Comparison of ENCODE assay signal across 8 cellular contexts in genomic region chr15:31216210-31216911, GRCh38.
DNase-seq lines count a peak whose midpoint lies in the region; ATAC-seq and TF ChIP-seq lines count a peak whose summit lies in the region.

No MANE protein-coding gene starts in this region.

- H3K36me3 Mint-ChIP-seq in naive thymus-derived CD4-positive, alpha-beta T cell = peaks cover 0 to 4% (median 0%) of the 10 kb centered on the region in 5 donors

- CTCF ChIA-PET in AG04450 (lab: Charles Lee) = interaction anchor here (2.0 kb wide), 1 partner anchor 272 kb away, joined by 5 read pairs; no protein-coding TSS in a partner anchor
- CTCF ChIA-PET in naive thymus-derived CD4-positive, alpha-beta T cell (lab: Charles Lee) = interaction anchor here (0.8 to 1.2 kb wide), 3 partner anchors 9 to 272 kb away, joined by 3 to 4 read pairs (median 3); no protein-coding TSS in a partner anchor

- no peaks in the 10 kb centered on the region for H3K27me3 Mint-ChIP-seq in naive thymus-derived CD4-positive, alpha-beta T cell

- 6 to 11% methylated on average over 21 to 24 of the region's 30 CpGs for WGBS in thyroid gland, 2 donors

- no peak for TF ChIP-seq CTCF in AG04450 (IDR thresholded peaks at IDR 0.05; ENCODE audit: low read depth, low read length)
- TF ChIP-seq CTCF in fibroblast of lung (conservative IDR thresholded peaks at IDR 0.05 in 1 of 2, IDR thresholded peaks at IDR 0.05 in 1 of 2; ENCODE audit: low read depth in 1 of 2, low read length in 2 of 2) = no peak
- TF ChIP-seq CTCF in thyroid gland (IDR thresholded peaks at IDR 0.05) = no peak

- DNase-seq in AG04450 (ENCODE audit: low read depth, low spot score) (no peak), NCI-H510A treated with DMSO at 0.1 percent for 48 hours (lab: John Stamatoyannopoulos, UW) (peak; percentile 63), fibroblast of lung (ENCODE audit: low read depth in 2 of 2) (peak; percentile 24 to 89), thyroid gland (peak; percentile 86 to 88)
- DNase-seq in activated CD8-positive, alpha-beta memory T cell treated with anti-CD3 and anti-CD28 coated beads for 48 hours (ENCODE audit: low read depth in 2 of 3, low spot score in 2 of 3) = peak in 2 of 3 experiments; percentile 16 to 18
- peak in 5 of 9 donors; percentile 21 to 53 (median 32) for DNase-seq in naive thymus-derived CD4-positive, alpha-beta T cell

- H3K9ac ChIP-seq in fibroblast of lung (ENCODE audit: insufficient read depth, low read length) = no peak overlapping the region

- H3K27ac ChIP-seq in AG04450 (ENCODE audit: low read depth, low read length) = no peak overlapping the region
- no peak overlapping the region for H3K27ac ChIP-seq in fibroblast of lung (ENCODE audit: insufficient read depth, low read length)
- H3K27ac ChIP-seq in naive thymus-derived CD4-positive, alpha-beta T cell (ENCODE audit: low read depth, low read length) = peak overlapping the region; percentile 76
- peak overlapping the region; percentile 93 to 95 (median 95) for H3K27ac ChIP-seq in thyroid gland

- peak overlapping the region; percentile 69 to 95 (median 88) for H3K27ac Mint-ChIP-seq in naive thymus-derived CD4-positive, alpha-beta T cell

- H3K36me3 ChIP-seq in fibroblast of lung (ENCODE audit: control insufficient read depth, insufficient read depth, low read length) (no peaks in the 10 kb centered on the region), thyroid gland (no peaks in the 10 kb centered on the region)
- H3K36me3 ChIP-seq in naive thymus-derived CD4-positive, alpha-beta T cell (ENCODE audit: control insufficient read depth in 2 of 3, insufficient read depth in 3 of 3, low read length in 3 of 3) = no peaks in the 10 kb centered on the region

- H3K4me2 ChIP-seq in fibroblast of lung (ENCODE audit: extremely low read depth, insufficient read depth, low read length) = peak overlapping the region; percentile 21

- H3K9me3 ChIP-seq in AG04450 (ENCODE audit: control insufficient read depth, insufficient read depth, low read length) (no peaks in the 10 kb centered on the region), fibroblast of lung (ENCODE audit: control insufficient read depth, insufficient read depth, low read depth, low read length) (no peaks in the 10 kb centered on the region), thyroid gland (no peaks in the 10 kb centered on the region)
- H3K9me3 ChIP-seq in naive thymus-derived CD4-positive, alpha-beta T cell (ENCODE audit: control insufficient read depth in 2 of 3, low read length in 3 of 3) = no peaks in the 10 kb centered on the region

- H3K4me3 ChIP-seq in AG04450 (ENCODE audit: low read depth, low read length) (0 out of 2 replicates have a peak overlapping the region, but pooled peaks have one; percentile 10), fibroblast of lung (replicated peaks in 1 of 4; ENCODE audit: control extremely low read depth in 1 of 4, insufficient read depth in 1 of 4, low read depth in 3 of 4, low read length in 4 of 4) (peak overlapping the region; percentile 13 to 60 (median 36)), thyroid gland (replicated peaks in 1 of 3) (peak overlapping the region in 1 of 3 donors; percentile 41)
- peak overlapping the region; percentile 35 for H3K4me3 ChIP-seq in naive thymus-derived CD4-positive, alpha-beta T cell (ENCODE audit: low read length)

- H3K27me3 ChIP-seq in AG04450 (ENCODE audit: control insufficient read depth, insufficient read depth, low read length) = peaks cover 15% of the 10 kb centered on the region
- peaks cover 3% of the 10 kb centered on the region for H3K27me3 ChIP-seq in fibroblast of lung (ENCODE audit: control insufficient read depth, insufficient read depth, low read length)
- no peaks in the 10 kb centered on the region for H3K27me3 ChIP-seq in naive thymus-derived CD4-positive, alpha-beta T cell (ENCODE audit: control insufficient read depth in 2 of 2, insufficient read depth in 2 of 2, low read length in 2 of 2)
- no peaks in the 10 kb centered on the region for H3K27me3 ChIP-seq in thyroid gland

- H3K79me2 ChIP-seq in fibroblast of lung (ENCODE audit: control insufficient read depth, insufficient read depth, low read length) = no peaks in the 10 kb centered on the region

- TF ChIP-seq POLR2A in thyroid gland (IDR thresholded peaks at IDR 0.05) = peak in 1 of 2 donors; percentile 4

- H2AFZ ChIP-seq in fibroblast of lung (ENCODE audit: low read length) = peak overlapping the region; percentile 30

- H3K4me1 Mint-ChIP-seq in naive thymus-derived CD4-positive, alpha-beta T cell = peaks cover 5 to 54% (median 44%) of the 10 kb centered on the region in 7 donors

- peak overlapping the region; percentile 47 to 90 (median 76) for H3K4me3 Mint-ChIP-seq in naive thymus-derived CD4-positive, alpha-beta T cell

- intact Hi-C loops in naive thymus-derived CD4-positive, alpha-beta T cell (cut with micrococcal nuclease) = loop anchor here (1.0 to 5.0 kb wide), 9 partner anchors 9 to 271 kb away; partner anchors contain the start of gene KLF13 (in 1 of the 2)
- intact Hi-C loops in thyroid gland (cut with DNase I) = loop anchor here (5.0 kb wide), 3 partner anchors 51 to 221 kb away; partner anchors contain the start of gene KLF13

- H4K20me1 ChIP-seq in fibroblast of lung (ENCODE audit: control insufficient read depth, extremely low read depth, insufficient read depth, low read length) = no peaks in the 10 kb centered on the region

- H3K9me3 Mint-ChIP-seq in naive thymus-derived CD4-positive, alpha-beta T cell = peaks cover 0 to 3% (median 0%) of the 10 kb centered on the region in 11 donors

- H3K4me1 ChIP-seq in fibroblast of lung (ENCODE audit: control insufficient read depth, extremely low read depth, insufficient read depth, low read length) = peaks cover 6% of the 10 kb centered on the region
- H3K4me1 ChIP-seq in naive thymus-derived CD4-positive, alpha-beta T cell (ENCODE audit: control insufficient read depth in 2 of 2, insufficient read depth in 2 of 2, low read length in 2 of 2) = peaks cover 11 to 14% of the 10 kb centered on the region in 2 donors
- H3K4me1 ChIP-seq in thyroid gland = peaks cover 20 to 22% of the 10 kb centered on the region in 2 donors

- ATAC-seq in GM18517 (IDR thresholded peaks at IDR 0.05; ENCODE audit: unreplicated experiment) = peak; percentile 37
- peak; percentile 32 for ATAC-seq in HG02981 (IDR thresholded peaks at IDR 0.05; ENCODE audit: unreplicated experiment)
- ATAC-seq in naive thymus-derived CD4-positive, alpha-beta T cell = peak; percentile 72

- POLR2A ChIA-PET in AG04450 (lab: Yijun Ruan, JAX) = no interaction called here
- POLR2A ChIA-PET in naive thymus-derived CD4-positive, alpha-beta T cell (lab: Charles Lee) = interaction anchor here (1.0 to 4.2 kb wide), 5 partner anchors 48 to 110 kb away, joined by 3 to 18 read pairs (median 9); partner anchors contain the start of gene KLF13

Comparison
In these comparisons a context has a peak if more than half of its experiments do, and no peak if none do; other contexts are left out.
1. H3K27ac ChIP-seq: peak in naive thymus-derived CD4-positive, alpha-beta T cell (single experiment) and thyroid gland (3 of 3); none in AG04450 (single experiment) and fibroblast of lung (single experiment).
2. Peak in every context shown above with its lines, with median percentiles within 50 percentile points of each other: ATAC-seq.